24 cellular contexts compared by ENCODE assay signal in genomic region chr13:57665471-57665870, GRCh38. TPM values are rescaled to one million over a fixed set of nuclear protein-coding genes. Genes with fewer than 3 reads are reported as not detected.
"Had no signal": no experiment of that assay in that cellular context is flagged by ENCODE, and none has a peak within 500 bp of the region (broad histone marks: within the 10 kb centered on the region; RNA-seq: fewer than 3 reads in every experiment).

No MANE protein-coding gene starts in this region.

- H3K27ac ChIP-seq: cardiac muscle cell, gastrocnemius medialis, spleen, vagina, WERI-Rb-1 had no signal

- DNase-seq: activated CD4-positive, alpha-beta T cell treated with anti-CD3 and anti-CD28 coated beads for 48 hours; activated CD4-positive, alpha-beta T cell treated with anti-CD3 and anti-CD28 coated beads, Interleukin-2, amount 50 U/mL, for 48 hours; activated CD8-positive, alpha-beta memory T cell treated with anti-CD3 and anti-CD28 coated beads for 24 hours; activated effector memory CD4-positive, alpha-beta T cell treated with Interleukin-2 at 50 U/mL for 16 hours; activated naive CD4-positive, alpha-beta T cell treated with Interleukin-2 at 50 U/mL for 16 hours; endodermal cell; gastrocnemius medialis; immature natural killer cell; kidney; left colon; natural killer cell; posterior cingulate gyrus; right cardiac atrium; spleen; stimulated activated naive CD8-positive, alpha-beta T cell treated with anti-CD3 and anti-CD28 coated beads, Interleukin-15, Interleukin-2, amounts not matched to agents 100 U/mL and 50 U/mL, for 24 hours; T-helper 17 cell; T1000; WERI-Rb-1 had no signal

- H3K27ac Mint-ChIP-seq: activated naive CD8-positive, alpha-beta T cell; endodermal cell; immature natural killer cell; memory B cell; natural killer cell; T-helper 17 cell; type B pancreatic cell had no signal

- H3K4me1 ChIP-seq: gastrocnemius medialis, spleen, vagina had no signal

- H3K27me3 ChIP-seq: cardiac muscle cell, gastrocnemius medialis, spleen, vagina had no signal

- H3K4me3 Mint-ChIP-seq: activated naive CD8-positive, alpha-beta T cell; endodermal cell; immature natural killer cell; memory B cell; natural killer cell; T-helper 17 cell; type B pancreatic cell had no signal

- H3K9me3 ChIP-seq: gastrocnemius medialis, spleen, vagina had no signal

- H3K36me3 Mint-ChIP-seq: activated naive CD8-positive, alpha-beta T cell; memory B cell; natural killer cell had no signal

- H3K27me3 Mint-ChIP-seq: activated naive CD8-positive, alpha-beta T cell; brain; memory B cell; T-helper 17 cell; type B pancreatic cell had no signal

- H3K4me1 Mint-ChIP-seq: immature natural killer cell, memory B cell, natural killer cell, T-helper 17 cell had no signal

- H3K4me3 ChIP-seq: cardiac muscle cell, gastrocnemius medialis, spleen, vagina had no signal

- H3K36me3 ChIP-seq: cardiac muscle cell, gastrocnemius medialis, spleen, vagina, WERI-Rb-1 had no signal

- H3K9me3 Mint-ChIP-seq: brain, endodermal cell, type B pancreatic cell had no signal

RNA-seq across cellular contexts. Expression of gene PCDH17, which starts 33.9 kb away (rescaled TPM):
- total RNA-seq: natural killer cell had no signal
- polyA plus RNA-seq: immature natural killer cell had no signal
